8 cellular contexts compared by ENCODE assay signal in the genomic region with DNA sequence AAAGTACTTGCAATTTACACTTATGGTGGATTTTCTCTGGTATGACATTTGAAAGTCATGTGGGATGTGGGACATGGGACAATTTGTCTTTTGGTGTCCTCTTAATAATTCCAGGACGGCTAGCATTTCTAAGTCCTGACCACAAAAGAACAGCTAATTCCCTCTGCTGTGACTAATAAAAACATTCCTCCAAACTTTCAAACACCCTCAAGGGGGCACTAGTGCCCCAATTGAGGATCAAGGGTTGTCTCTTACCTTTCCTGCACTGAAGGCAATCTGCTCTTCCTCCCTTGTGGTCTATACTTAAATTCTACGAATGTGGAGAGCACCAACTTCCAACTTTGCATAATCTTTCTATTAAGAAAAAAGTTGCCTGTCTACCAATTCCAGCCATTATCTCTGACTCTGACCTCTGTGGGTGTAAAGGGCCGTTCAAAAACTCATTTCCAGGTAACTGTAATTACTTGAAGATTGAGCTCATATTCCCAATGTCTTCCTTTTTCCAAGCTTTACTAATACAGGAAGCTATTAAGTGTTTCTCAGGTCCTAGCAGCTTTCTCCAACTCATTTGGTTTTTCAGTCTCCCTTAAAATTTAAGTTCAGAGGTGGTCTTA.
A peak's percentile ranks its signal among the peaks of the same experiment; 100 is the strongest.
DNase-seq lines count a peak whose midpoint lies in the region; ATAC-seq and TF ChIP-seq lines count a peak whose summit lies in the region.

No MANE protein-coding gene starts in this region.

- H3K9ac ChIP-seq in DND-41 (ENCODE audit: low read depth, low read length): no peak overlapping the region
- H3K9ac ChIP-seq in SK-N-SH: no peak overlapping the region

- WGBS in SK-N-SH (ENCODE audit: low lambda C conversion rate): 64% methylated on average over 3 of the region's 3 CpGs

- H3K27me3 ChIP-seq in DND-41 (ENCODE audit: insufficient read depth, low read length, poor library complexity) (no peaks in the 10 kb centered on the region), SK-N-SH (ENCODE audit: insufficient read depth) (no peaks in the 10 kb centered on the region), kidney epithelial cell (ENCODE audit: control insufficient read depth, insufficient read depth, low read length) (no peaks in the 10 kb centered on the region)

- peak; percentile 86 for TF ChIP-seq CTCF in DND-41 (IDR thresholded peaks at IDR 0.05; ENCODE audit: borderline replicate concordance, extremely low read depth, low read length, poor library complexity, severe bottlenecking)
- TF ChIP-seq CTCF in SK-N-SH (IDR thresholded peaks at IDR 0.05): peak; percentile 64
- peak; percentile 48 for TF ChIP-seq CTCF in astrocyte of the spinal cord (IDR thresholded peaks at IDR 0.05; ENCODE audit: low read depth, low read length)
- TF ChIP-seq CTCF in kidney epithelial cell (IDR thresholded peaks at IDR 0.05; ENCODE audit: insufficient read depth, low read length, poor library complexity, severe bottlenecking): peak; percentile 57

- H3K4me1 ChIP-seq in DND-41 (ENCODE audit: insufficient read depth, low read length): peaks cover 44% of the 10 kb centered on the region
- no peaks in the 10 kb centered on the region; a peak in 1 of 4 replicates for H3K4me1 ChIP-seq in SK-N-SH (ENCODE audit: control insufficient read depth in 1 of 2, insufficient read depth in 2 of 2, low read depth in 1 of 2, low read length in 1 of 2)

- H3K79me2 ChIP-seq in DND-41 (ENCODE audit: insufficient read depth, low read length) (no peaks in the 10 kb centered on the region), SK-N-SH (ENCODE audit: insufficient read depth) (no peaks in the 10 kb centered on the region)

- H3K9me3 ChIP-seq in DND-41 (ENCODE audit: insufficient read depth, low read length, severe bottlenecking) (peaks cover 3% of the 10 kb centered on the region), SK-N-SH (0 out of 2 replicates have a peak, but pooled peaks cover 5% of the 10 kb centered on the region)

- DNase-seq in DND-41 (peak; percentile 76), SK-N-SH (peak; percentile 5), astrocyte of the spinal cord (ENCODE audit: low read depth, low spot score) (peak; percentile 76), kidney epithelial cell (ENCODE audit: low read depth) (peak; percentile 19), 8988T (no peak)
- DNase-seq in stimulated activated CD8-positive, alpha-beta memory T cell treated with anti-CD3 and anti-CD28 coated beads, Interleukin-12 subunit alpha, Interleukin-12 subunit beta, amount 100 ng/mL, for 1 hour (ENCODE audit: low read depth): peak; percentile 6

- ATAC-seq in DND-41 (ENCODE audit: insufficient read depth, low read depth): peak; percentile 72
- ATAC-seq in GM19468 (IDR thresholded peaks at IDR 0.05; ENCODE audit: extremely low read depth, unreplicated experiment): peak; percentile 47
- ATAC-seq in HG03565 (IDR thresholded peaks at IDR 0.05; ENCODE audit: unreplicated experiment): peak; percentile 80

- CTCF ChIA-PET in SK-N-SH (lab: Yijun Ruan, JAX): interaction anchor here (0.5 to 1.4 kb wide), 7 partner anchors 14 to 322 kb away, joined by 3 to 6 read pairs (median 3); partner anchors contain the start of gene RERG

- H3K4me3 ChIP-seq in DND-41 (ENCODE audit: low read depth in 1 of 2, low read length in 2 of 2) (no peak overlapping the region), SK-N-SH (ENCODE audit: low read depth in 2 of 2, low read length in 1 of 2) (no peak overlapping the region), astrocyte of the spinal cord (ENCODE audit: low read depth, low read length) (no peak overlapping the region), kidney epithelial cell (ENCODE audit: low read depth, low read length) (no peak overlapping the region)

- H3K27ac ChIP-seq in DND-41 (ENCODE audit: low read length): peak overlapping the region; percentile 62
- no peak overlapping the region for H3K27ac ChIP-seq in SK-N-SH (ENCODE audit: low read depth in 2 of 2, low read length in 1 of 2)

- peak; percentile 68 for TF ChIP-seq RAD21 in SK-N-SH (IDR thresholded peaks at IDR 0.05; ENCODE audit: low read length)

- no peaks in the 10 kb centered on the region for H3K9me2 ChIP-seq in SK-N-SH

- POLR2A ChIA-PET in SK-N-SH (lab: Yijun Ruan, JAX): no interaction called here

- H3K36me3 ChIP-seq in DND-41 (ENCODE audit: insufficient read depth, low read length) (no peaks in the 10 kb centered on the region), SK-N-SH (replicated peaks in 1 of 2; ENCODE audit: control insufficient read depth in 1 of 2, insufficient read depth in 2 of 2, low read length in 1 of 2) (no peaks in the 10 kb centered on the region), kidney epithelial cell (ENCODE audit: control insufficient read depth, insufficient read depth, low read length) (no peaks in the 10 kb centered on the region)

- H4K20me1 ChIP-seq in DND-41 (ENCODE audit: insufficient read depth, low read length) (no peaks in the 10 kb centered on the region), SK-N-SH (ENCODE audit: insufficient read depth) (no peaks in the 10 kb centered on the region)

- TF ChIP-seq EP300 in SK-N-SH (IDR thresholded peaks at IDR 0.05; ENCODE audit: borderline replicate concordance in 1 of 2, low read depth in 1 of 2, low read length in 1 of 2): no peak

- H3K4me2 ChIP-seq in DND-41 (ENCODE audit: insufficient read depth, low read length) (peak overlapping the region; percentile 18; the same call in 1 of the 2 replicates), SK-N-SH (no peak overlapping the region)

- H2AFZ ChIP-seq in DND-41 (ENCODE audit: low read depth, low read length) (peak overlapping the region; percentile 59), SK-N-SH (ENCODE audit: low read depth) (no peak overlapping the region)

- in situ Hi-C loops in astrocyte of the spinal cord (cut with HindIII; ENCODE audit: low sequenced_read_pairs): no loop called here

- peaks cover 7% of the 10 kb centered on the region for H3F3A ChIP-seq in SK-N-SH (replicated peaks; ENCODE audit: insufficient read depth)

TF ChIP-seq in SK-N-SH, 30 proteins besides CTCF, POLR2A, EP300 and RAD21:
- TF ChIP-seq SMC3 (IDR thresholded peaks at IDR 0.05; ENCODE audit: low read depth, low read length) (peak; percentile 78), MXI1 (IDR thresholded peaks at IDR 0.05; ENCODE audit: low read depth, low read length) (no peak), TCF12 (IDR thresholded peaks at IDR 0.05) (no peak), JUND (IDR thresholded peaks at IDR 0.05) (no peak), ELF1 (IDR thresholded peaks at IDR 0.05) (no peak), ZBTB33 (IDR thresholded peaks at IDR 0.05; ENCODE audit: borderline replicate concordance, low read depth) (no peak)
- TF ChIP-seq, protein P1, sequence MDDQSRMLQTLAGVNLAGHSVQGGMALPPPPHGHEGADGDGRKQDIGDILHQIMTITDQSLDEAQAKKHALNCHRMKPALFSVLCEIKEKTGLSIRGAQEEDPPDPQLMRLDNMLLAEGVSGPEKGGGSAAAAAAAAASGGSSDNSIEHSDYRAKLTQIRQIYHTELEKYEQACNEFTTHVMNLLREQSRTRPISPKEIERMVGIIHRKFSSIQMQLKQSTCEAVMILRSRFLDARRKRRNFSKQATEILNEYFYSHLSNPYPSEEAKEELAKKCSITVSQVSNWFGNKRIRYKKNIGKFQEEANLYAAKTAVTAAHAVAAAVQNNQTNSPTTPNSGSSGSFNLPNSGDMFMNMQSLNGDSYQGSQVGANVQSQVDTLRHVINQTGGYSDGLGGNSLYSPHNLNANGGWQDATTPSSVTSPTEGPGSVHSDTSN (IDR thresholded peaks at IDR 0.05): no peak
